33 cellular contexts compared by ENCODE assay signal in genomic region chr13:48555441-48555840, GRCh38.
"Had no signal": no experiment of that assay in that cellular context is flagged by ENCODE, and none has a peak within 500 bp of the region (broad histone marks: within the 10 kb centered on the region; RNA-seq: fewer than 3 reads in every experiment).

No MANE protein-coding gene starts in this region.

- H3K4me3 ChIP-seq: ascending aorta, cardiac muscle cell, PC-9 had no signal

- H3K4me3 Mint-ChIP-seq: activated CD4-positive, alpha-beta memory T cell treated with anti-CD3 and anti-CD28 coated beads, Interleukin-2, amount 10 ng/mL, durations not matched to agents 7 days and 5 days; activated CD8-positive, alpha-beta memory T cell treated with anti-CD3 and anti-CD28 coated beads, Interleukin-2, amount 10 ng/mL, durations not matched to agents 7 days and 5 days; activated naive CD4-positive, alpha-beta T cell treated with anti-CD3 and anti-CD28 coated beads, Interleukin-2, amount 50 U/mL, for 24 hours; activated naive CD8-positive, alpha-beta T cell treated with anti-CD3 and anti-CD28 coated beads, Interleukin-2, amount 10 ng/mL, durations not matched to agents 7 days and 5 days had no signal

- H3K4me1 ChIP-seq: ascending aorta had no signal

- H3K4me1 Mint-ChIP-seq: activated naive CD4-positive, alpha-beta T cell treated with anti-CD3 and anti-CD28 coated beads, Interleukin-2, amount 50 U/mL, for 24 hours had no signal

- H3K27me3 ChIP-seq: ascending aorta, cardiac muscle cell had no signal

- DNase-seq: activated CD4-positive, alpha-beta memory T cell treated with anti-CD3 and anti-CD28 coated beads, Interleukin-2, amount 10 ng/mL, durations not matched to agents 7 days and 5 days; activated CD4-positive, alpha-beta T cell treated with anti-CD3 and anti-CD28 coated beads for 1 hour; activated CD4-positive, alpha-beta T cell treated with anti-CD3 and anti-CD28 coated beads for 48 hours; activated CD4-positive, CD25-positive, alpha-beta regulatory T cell; activated CD8-positive, alpha-beta memory T cell treated with anti-CD3 and anti-CD28 coated beads for 24 hours; activated CD8-positive, alpha-beta memory T cell treated with anti-CD3 and anti-CD28 coated beads, Interleukin-2, amount 10 ng/mL, durations not matched to agents 7 days and 5 days; activated CD8-positive, alpha-beta memory T cell treated with anti-CD3 and anti-CD28 coated beads, Interleukin-2, amount 50 U/mL, for 48 hours; activated gamma-delta T cell; activated naive CD4-positive, alpha-beta T cell treated with Interleukin-2 at 50 U/mL for 16 hours; activated naive CD8-positive, alpha-beta T cell treated with anti-CD3 and anti-CD28 coated beads, Interleukin-2, amount 10 ng/mL, durations not matched to agents 7 days and 5 days; amygdala; MM.1S; MV-4-11; NCI-H1092; NCI-H1436 treated with DMSO at 0.1 percent for 48 hours; NCI-H1694 treated with DMSO at 0.1 percent for 48 hours; NCI-H2029; NCI-H345; NCI-H524 treated with DMSO at 0.1 percent for 48 hours; NCI-H748 treated with DMSO at 0.1 percent for 48 hours; NK-92 treated with Interleukin-12 subunit alpha and Interleukin-12 subunit beta, amount 100 ng/mL, for 24 hours; PC-9; Right ventricle myocardium superior; SW 1271; T-helper 1 cell; T-helper 2 cell; T-helper 9 cell; WERI-Rb-1 had no signal

- H3K27ac ChIP-seq: ascending aorta, cardiac muscle cell, KMS-11, PC-9, WERI-Rb-1 had no signal

- ATAC-seq: activated CD8-positive, alpha-beta memory T cell treated with anti-CD3 and anti-CD28 coated beads, Interleukin-2, amount 10 ng/mL, durations not matched to agents 7 days and 5 days had no signal

- H3K36me3 ChIP-seq: ascending aorta, cardiac muscle cell, WERI-Rb-1 had no signal

- H3K27ac Mint-ChIP-seq: activated CD4-positive, alpha-beta memory T cell treated with anti-CD3 and anti-CD28 coated beads, Interleukin-2, amount 10 ng/mL, durations not matched to agents 7 days and 5 days; activated CD8-positive, alpha-beta memory T cell treated with anti-CD3 and anti-CD28 coated beads, Interleukin-2, amount 10 ng/mL, durations not matched to agents 7 days and 5 days; activated naive CD8-positive, alpha-beta T cell treated with anti-CD3 and anti-CD28 coated beads, Interleukin-2, amount 10 ng/mL, durations not matched to agents 7 days and 5 days; activated T-helper 2 cell treated with anti-CD3 and anti-CD28 coated beads, Interferon-gamma antibody, Interleukin-2, Interleukin-4, amounts not matched to agents 10 μg/mL and 5 μg/mL and 100 μg/mL, durations not matched to agents 14 hours and 24 hours and 36 hours had no signal
